In the genomic region with DNA sequence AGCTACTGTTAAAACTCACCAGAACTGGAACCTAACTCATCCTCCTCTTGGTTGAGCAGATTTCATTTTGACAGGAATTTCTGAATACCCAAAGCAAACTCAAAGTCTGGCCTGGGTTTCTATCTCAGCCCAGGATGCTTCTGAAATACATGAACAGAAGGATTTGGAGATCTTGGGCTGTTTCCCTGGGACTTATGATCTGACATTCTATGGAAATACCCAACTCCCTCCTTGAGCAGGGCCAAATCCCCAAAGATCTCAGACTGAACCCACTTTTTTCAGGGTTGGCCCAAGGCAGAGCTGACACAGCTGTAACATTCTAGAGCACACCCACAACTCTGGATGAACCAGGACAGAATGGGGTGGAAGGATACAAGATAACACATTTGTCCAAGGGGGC, we compare ENCODE assay signal across 10 cellular contexts. TPM values are rescaled to one million over a fixed set of nuclear protein-coding genes. Genes with fewer than 3 reads are reported as not detected.
DNase-seq lines count a peak whose midpoint lies in the region; ATAC-seq and TF ChIP-seq lines count a peak whose summit lies in the region.
"Had no signal": no experiment of that assay in that cellular context is flagged by ENCODE, and none has a peak within 500 bp of the region (broad histone marks: within the 10 kb centered on the region; RNA-seq: fewer than 3 reads in every experiment).

No MANE protein-coding gene starts in this region.

- H3K27ac ChIP-seq in esophagus (ENCODE audit: low read depth in 2 of 2, low read length in 1 of 2), result peak overlapping the region; percentile 99 to 100
- H3K27ac ChIP-seq in rectal smooth muscle tissue (ENCODE audit: low read depth, low read length), result no peak overlapping the region

- no peak overlapping the region for H3K9ac ChIP-seq in rectal smooth muscle tissue (ENCODE audit: low read length)

- H3K4me3 ChIP-seq in Caco-2 (ENCODE audit: low read depth, low read length) (peak overlapping the region; percentile 91), esophagus (ENCODE audit: low read depth in 1 of 2, low read length in 2 of 2) (peak overlapping the region in 1 of 2 donors; percentile 89), rectal smooth muscle tissue (ENCODE audit: low read length) (peak overlapping the region; percentile 79)

- H3K4me1 Mint-ChIP-seq in Caco-2 (ENCODE audit: low read depth, unreplicated experiment) (peaks cover 20% of the 10 kb centered on the region), T-cell (peaks cover 38 to 57% (median 51%) of the 10 kb centered on the region in 3 donors)

- H3K27me3 ChIP-seq in Caco-2 (replicated peaks; ENCODE audit: control insufficient read depth, insufficient read depth, low read length), result no peaks in the 10 kb centered on the region
- no peaks in the 10 kb centered on the region for H3K27me3 ChIP-seq in esophagus (ENCODE audit: control insufficient read depth in 1 of 2, insufficient read depth in 2 of 2, low read length in 2 of 2)
- no peaks in the 10 kb centered on the region for H3K27me3 ChIP-seq in rectal smooth muscle tissue (ENCODE audit: control insufficient read depth, insufficient read depth, low read length)

- H3K9me3 ChIP-seq in Caco-2, result no peaks in the 10 kb centered on the region
- H3K9me3 ChIP-seq in esophagus (ENCODE audit: control insufficient read depth in 2 of 2, insufficient read depth in 1 of 2, low read depth in 1 of 2, low read length in 1 of 2), result no peaks in the 10 kb centered on the region

- peaks cover 15% of the 10 kb centered on the region for H3K36me3 Mint-ChIP-seq in Caco-2 (ENCODE audit: insufficient read depth, unreplicated experiment)
- peaks cover 18% of the 10 kb centered on the region for H3K36me3 Mint-ChIP-seq in T-cell

- CTCF ChIA-PET in Caco-2 (lab: Charles Lee) (no interaction called here), T-cell (lab: Charles Lee) (interaction anchor here (0.5 to 1.7 kb wide), 9 partner anchors 9 to 1205 kb away, joined by 3 to 16 read pairs (median 4); no protein-coding TSS in a partner anchor)

- ATAC-seq in T-cell (replicated peaks in 1 of 4), result no peak
- ATAC-seq in HG03045 (IDR thresholded peaks at IDR 0.05; ENCODE audit: unreplicated experiment), result no peak

- peak overlapping the region; percentile 89 for H3K4me3 Mint-ChIP-seq in Caco-2 (ENCODE audit: unreplicated experiment)
- peak overlapping the region; percentile 88 to 96 (median 95) for H3K4me3 Mint-ChIP-seq in T-cell

- DNase-seq in Caco-2 (no peak), T-cell (no peak), DMS153 (lab: John Stamatoyannopoulos, UW) (no peak), AG08396 (ENCODE audit: low spot score) (no peak), NCI-H1092 (lab: John Stamatoyannopoulos, UW) (no peak)
- DNase-seq: cortex of kidney, NCI-H446 had no signal

- no TSS peak for BruUV-seq in Caco-2 (replicated peaks; lab: Mats Ljungman, UMichigan)

- H3K27me3 Mint-ChIP-seq in Caco-2 (ENCODE audit: insufficient read depth, unreplicated experiment) (no peaks in the 10 kb centered on the region), T-cell (no peaks in the 10 kb centered on the region)

- no peaks in the 10 kb centered on the region for H3K9me3 Mint-ChIP-seq in Caco-2 (ENCODE audit: unreplicated experiment)
- H3K9me3 Mint-ChIP-seq in T-cell, result peaks cover 0 to 4% (median 0%) of the 10 kb centered on the region in 3 donors

- H3K27ac Mint-ChIP-seq in Caco-2 (ENCODE audit: unreplicated experiment), result peak overlapping the region; percentile 90
- H3K27ac Mint-ChIP-seq in T-cell, result peak overlapping the region; percentile 98

- POLR2A ChIA-PET in Caco-2 (lab: Charles Lee) (no interaction called here), T-cell (lab: Charles Lee) (interaction anchor here (1.5 kb wide), 2 partner anchors 9 to 46 kb away, joined by 3 to 6 read pairs; no protein-coding TSS in a partner anchor)

- H3K4me1 ChIP-seq in Caco-2 (peaks cover 15% of the 10 kb centered on the region; the same call in 1 of the 2 replicates), esophagus (ENCODE audit: control insufficient read depth in 2 of 2, insufficient read depth in 2 of 2, low read length in 1 of 2) (no peaks in the 10 kb centered on the region), rectal smooth muscle tissue (ENCODE audit: control insufficient read depth, insufficient read depth, low read length) (peaks cover 15% of the 10 kb centered on the region)

- TF ChIP-seq CTCF in Caco-2 (IDR thresholded peaks at IDR 0.05; ENCODE audit: insufficient read depth in 1 of 2, low read depth in 1 of 2, low read length in 1 of 2, severe bottlenecking in 1 of 2, unreplicated experiment in 1 of 2), result no peak

- H3K36me3 ChIP-seq in Caco-2 (ENCODE audit: control insufficient read depth, insufficient read depth, low read length), result no peaks in the 10 kb centered on the region
- no peaks in the 10 kb centered on the region for H3K36me3 ChIP-seq in esophagus (ENCODE audit: control insufficient read depth in 2 of 2, insufficient read depth in 2 of 2, low read length in 1 of 2)
- H3K36me3 ChIP-seq in rectal smooth muscle tissue (ENCODE audit: control insufficient read depth, insufficient read depth, low read length), result no peaks in the 10 kb centered on the region

- intact Hi-C loops in Caco-2 (cut with micrococcal nuclease; ENCODE audit: unreplicated experiment), result loop anchor here (2.0 to 5.0 kb wide), 3 partner anchors 73 to 350 kb away; no protein-coding TSS in a partner anchor

RNA-seq across cellular contexts. Expression of a gene that starts 1.1 kb away (rescaled TPM):
- total RNA-seq in Caco-2 (2022), result 202 and 224 TPM in 2 replicates
- total RNA-seq in T-cell, result 100 to 1,000 TPM; 347 to 539 (median 452) TPM
- 100 to 1,000 TPM; 340 to 473 TPM for polyA plus RNA-seq in esophagus
